20 cellular contexts compared by ENCODE assay signal in the genomic region with DNA sequence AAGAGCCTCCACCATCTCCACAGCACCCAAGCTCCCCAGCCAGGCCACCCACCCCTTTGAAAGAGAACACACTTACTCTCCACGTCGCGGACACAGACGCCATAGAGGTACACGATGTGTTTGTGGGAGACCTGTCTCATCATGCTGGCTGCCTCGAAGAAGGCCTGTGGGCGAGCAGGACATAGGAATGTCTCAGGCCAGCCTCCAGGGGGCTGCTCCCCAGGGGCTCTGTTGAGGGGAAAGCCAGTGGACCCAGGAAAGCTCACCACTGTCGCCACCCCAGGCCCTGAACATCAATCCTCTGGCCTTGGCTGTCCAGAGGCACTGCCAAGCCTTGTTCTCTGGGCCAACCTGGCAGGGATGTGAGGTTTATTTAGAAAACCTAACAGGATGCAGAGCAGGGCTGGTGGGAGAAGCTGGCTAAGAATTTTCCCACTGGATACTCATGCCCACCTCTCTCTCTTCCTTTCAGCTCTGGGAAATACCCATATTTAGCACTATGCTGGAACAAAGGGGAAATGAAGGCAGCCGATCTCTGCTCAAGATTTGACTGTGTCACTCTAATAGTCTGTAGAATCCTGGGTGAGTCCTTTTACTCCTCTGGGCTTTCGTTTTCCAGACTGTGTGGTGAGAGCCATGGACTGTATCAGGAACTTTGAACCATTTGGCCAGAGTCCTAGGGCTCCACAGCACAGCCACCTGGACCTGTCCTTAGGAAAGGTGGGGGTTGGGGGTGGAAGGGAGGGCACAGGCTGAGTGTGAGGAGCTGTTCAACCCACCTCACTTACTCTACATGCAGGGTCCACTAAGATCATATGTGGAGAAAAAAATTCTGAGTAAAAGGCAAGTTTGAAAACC.
DNase-seq lines count a peak whose midpoint lies in the region; ATAC-seq and TF ChIP-seq lines count a peak whose summit lies in the region.
"Had no signal": no experiment of that assay in that cellular context is flagged by ENCODE, and none has a peak within 500 bp of the region (broad histone marks: within the 10 kb centered on the region; RNA-seq: fewer than 3 reads in every experiment).

No MANE protein-coding gene starts in this region.

- H3K36me3 ChIP-seq in brain microvascular endothelial cell (replicated peaks) = peaks cover 70% of the 10 kb centered on the region
- H3K36me3 ChIP-seq in MG63 = peaks cover 12% of the 10 kb centered on the region
- H3K36me3 ChIP-seq: breast epithelium, SJCRH30 had no signal

- no peak overlapping the region for H3K27ac ChIP-seq in brain microvascular endothelial cell
- no peak overlapping the region for H3K27ac ChIP-seq in substantia nigra (ENCODE audit: low read depth, low read length, poor library complexity, severe bottlenecking)
- H3K27ac ChIP-seq: breast epithelium, SJCRH30, suprapubic skin, WERI-Rb-1 had no signal

- no peaks in the 10 kb centered on the region for H3K27me3 Mint-ChIP-seq in activated naive CD8-positive, alpha-beta T cell treated with anti-CD3 and anti-CD28 coated beads for 36 hours
- no peaks in the 10 kb centered on the region for H3K27me3 Mint-ChIP-seq in activated naive CD8-positive, alpha-beta T cell treated with anti-CD3 and anti-CD28 coated beads, Interleukin-2, amount 50 U/mL, for 24 hours
- no peaks in the 10 kb centered on the region for H3K27me3 Mint-ChIP-seq in naive thymus-derived CD8-positive, alpha-beta T cell

- H3K4me1 Mint-ChIP-seq in activated naive CD8-positive, alpha-beta T cell treated with anti-CD3 and anti-CD28 coated beads for 36 hours = peaks cover 1% of the 10 kb centered on the region
- H3K4me1 Mint-ChIP-seq in activated naive CD8-positive, alpha-beta T cell treated with anti-CD3 and anti-CD28 coated beads, Interleukin-2, amount 50 U/mL, for 24 hours = peaks cover 2% of the 10 kb centered on the region
- peaks cover 2 to 9% (median 4%) of the 10 kb centered on the region in 4 donors for H3K4me1 Mint-ChIP-seq in naive thymus-derived CD8-positive, alpha-beta T cell
- H3K4me1 Mint-ChIP-seq: H9 had no signal

- no peaks in the 10 kb centered on the region for H3K9me3 ChIP-seq in MG63
- H3K9me3 ChIP-seq: breast epithelium, SJCRH30, suprapubic skin had no signal

- H3K27ac Mint-ChIP-seq in activated naive CD8-positive, alpha-beta T cell treated with anti-CD3 and anti-CD28 coated beads for 36 hours = peak overlapping the region; percentile 23
- no peak overlapping the region for H3K27ac Mint-ChIP-seq in activated naive CD8-positive, alpha-beta T cell treated with anti-CD3 and anti-CD28 coated beads, Interleukin-2, amount 50 U/mL, for 24 hours
- H3K27ac Mint-ChIP-seq in naive thymus-derived CD8-positive, alpha-beta T cell = peak overlapping the region in 8 of 10 donors; percentile 12 to 84 (median 59)

- H3K27me3 ChIP-seq in brain microvascular endothelial cell (replicated peaks) = no peaks in the 10 kb centered on the region
- H3K27me3 ChIP-seq in MG63 = no peaks in the 10 kb centered on the region
- H3K27me3 ChIP-seq: breast epithelium, SJCRH30, suprapubic skin had no signal

- in situ Hi-C loops in brain microvascular endothelial cell (cut with HindIII; ENCODE audit: low pct_ligation_motif_present, low sequenced_read_pairs) = no loop called here

- no peak overlapping the region for H3K4me3 ChIP-seq in brain microvascular endothelial cell (ENCODE audit: low read depth, low read length)
- H3K4me3 ChIP-seq in MG63 = no peak overlapping the region
- H3K4me3 ChIP-seq: breast epithelium, SJCRH30, smooth muscle cell, suprapubic skin had no signal

- DNase-seq in activated naive CD8-positive, alpha-beta T cell treated with anti-CD3 and anti-CD28 coated beads for 36 hours = no peak
- no peak for DNase-seq in activated naive CD8-positive, alpha-beta T cell treated with anti-CD3 and anti-CD28 coated beads, Interleukin-2, amount 50 U/mL, for 24 hours
- DNase-seq in brain microvascular endothelial cell (no peak), MG63 (no peak), substantia nigra (lab: John Stamatoyannopoulos, UW) (no peak)
- DNase-seq in naive thymus-derived CD8-positive, alpha-beta T cell = no peak
- DNase-seq: DND-41; H9; left colon; midbrain; NCI-H1105 treated with DMSO at 0.1 percent for 48 hours; NCI-H2081 treated with DMSO at 0.1 percent for 48 hours; SJCRH30; stimulated activated CD4-positive, alpha-beta T cell treated with anti-CD3 and anti-CD28 coated beads, Interleukin-4, amount 100 ng/mL, for 4 hours; WERI-Rb-1 had no signal

- H3K9me3 Mint-ChIP-seq in activated naive CD8-positive, alpha-beta T cell treated with anti-CD3 and anti-CD28 coated beads for 36 hours = no peaks in the 10 kb centered on the region
- H3K9me3 Mint-ChIP-seq in activated naive CD8-positive, alpha-beta T cell treated with anti-CD3 and anti-CD28 coated beads, Interleukin-2, amount 50 U/mL, for 24 hours = no peaks in the 10 kb centered on the region
- H3K9me3 Mint-ChIP-seq in naive thymus-derived CD8-positive, alpha-beta T cell = no peaks in the 10 kb centered on the region
- H3K9me3 Mint-ChIP-seq: H9 had no signal

- peaks cover 8% of the 10 kb centered on the region for H3K36me3 Mint-ChIP-seq in activated naive CD8-positive, alpha-beta T cell treated with anti-CD3 and anti-CD28 coated beads for 36 hours
- H3K36me3 Mint-ChIP-seq in activated naive CD8-positive, alpha-beta T cell treated with anti-CD3 and anti-CD28 coated beads, Interleukin-2, amount 50 U/mL, for 24 hours (ENCODE audit: low read depth) = peaks cover 22% of the 10 kb centered on the region
- peaks cover 0 to 92% (median 27%) of the 10 kb centered on the region in 3 donors for H3K36me3 Mint-ChIP-seq in naive thymus-derived CD8-positive, alpha-beta T cell

- no peak overlapping the region for H3K4me3 Mint-ChIP-seq in activated naive CD8-positive, alpha-beta T cell treated with anti-CD3 and anti-CD28 coated beads for 36 hours
- no peak overlapping the region for H3K4me3 Mint-ChIP-seq in activated naive CD8-positive, alpha-beta T cell treated with anti-CD3 and anti-CD28 coated beads, Interleukin-2, amount 50 U/mL, for 24 hours
- H3K4me3 Mint-ChIP-seq in naive thymus-derived CD8-positive, alpha-beta T cell = peak overlapping the region in 2 of 10 donors; percentile 33 to 38
- H3K4me3 Mint-ChIP-seq: H9 had no signal

- POLR2A ChIA-PET in naive thymus-derived CD8-positive, alpha-beta T cell (lab: Charles Lee) = interaction anchor here (0.7 kb wide), 1 partner anchor 420 kb away, joined by 3 read pairs; no protein-coding TSS in a partner anchor

- TF ChIP-seq CTCF in brain microvascular endothelial cell (IDR thresholded peaks at IDR 0.05; ENCODE audit: low read depth, low read length, missing control alignments) = peak; percentile 9

- ATAC-seq in activated naive CD8-positive, alpha-beta T cell treated with anti-CD3 and anti-CD28 coated beads, Interleukin-2, amount 50 U/mL, for 24 hours = no peak
- no peak for ATAC-seq in naive thymus-derived CD8-positive, alpha-beta T cell
- ATAC-seq in GM21528 (IDR thresholded peaks at IDR 0.05; ENCODE audit: low FRiP score, unreplicated experiment) = no peak
- ATAC-seq: left colon, Panc1 had no signal
